ENCODE assay signal across 1 cellular context in genomic region chr20:50115591-50116367, GRCh38.
TF ChIP-seq lines count a peak whose summit lies in the region.

No MANE protein-coding gene starts in this region.

TF ChIP-seq in GM23338, 12 proteins besides CTCF, POLR2A, EP300 and RAD21 (continued from another document):
- TF ChIP-seq REST (IDR thresholded peaks at IDR 0.05; ENCODE audit: unreplicated experiment), result no peak
- no peak for TF ChIP-seq JUNB (IDR thresholded peaks at IDR 0.05; ENCODE audit: unreplicated experiment)
- TF ChIP-seq POLR2AphosphoS5 (IDR thresholded peaks at IDR 0.05; ENCODE audit: low read depth), result peak; percentile 73
- TF ChIP-seq STAT1 (IDR thresholded peaks at IDR 0.05; ENCODE audit: unreplicated experiment), result no peak
- TF ChIP-seq ZNF331 (CRISPR knock-in tag; IDR thresholded peaks at IDR 0.05; ENCODE audit: low read depth), result no peak
